ENCODE assay signal across 8 cellular contexts in genomic region chr1:7680791-7681165, GRCh38.
DNase-seq lines count a peak whose midpoint lies in the region; ATAC-seq, FAIRE-seq and TF ChIP-seq lines count a peak whose summit lies in the region.

No MANE protein-coding gene starts in this region.

- no peak overlapping the region for H2AK5ac ChIP-seq in mesenchymal stem cell (ENCODE audit: low read length, severe bottlenecking)

- TF ChIP-seq EP300 in upper lobe of left lung (IDR thresholded peaks at IDR 0.05) = no peak

- H3K27ac ChIP-seq in mesenchymal stem cell (ENCODE audit: low read length, poor library complexity, severe bottlenecking) (no peak overlapping the region), upper lobe of left lung (peak overlapping the region in 3 of 4 donors; percentile 65 to 74 (median 71))

- 8% methylated on average over 36 of the region's 37 CpGs for WGBS in mesenchymal stem cell
- 0 to 2% methylated on average over 1 to 32 of the region's 37 CpGs for WGBS in upper lobe of left lung, 2 donors

- H2BK5ac ChIP-seq in mesenchymal stem cell (ENCODE audit: low read depth, low read length, poor library complexity, severe bottlenecking) = no peak overlapping the region

- no peak overlapping the region for H2BK12ac ChIP-seq in mesenchymal stem cell (ENCODE audit: low read length in 2 of 2)

- H3K9me3 ChIP-seq in mesenchymal stem cell (ENCODE audit: control insufficient read depth, low read length) (no peaks in the 10 kb centered on the region), upper lobe of left lung (no peaks in the 10 kb centered on the region)

- DNase-seq in D341Med (ENCODE audit: low spot score) (peak; percentile 79), NCI-H2171 treated with DMSO at 0.1 percent for 48 hours (lab: John Stamatoyannopoulos, UW) (peak; percentile 63), dermis blood vessel endothelial cell (peak; percentile 14), mesenchymal stem cell (no peak), upper lobe of left lung (no peak), RPMI8226 (no peak), H54 (ENCODE audit: insufficient read length, low spot score) (no peak)

- H3K14ac ChIP-seq in mesenchymal stem cell (ENCODE audit: low read length in 2 of 2) = no peak overlapping the region

- TF ChIP-seq CTCF in upper lobe of left lung (IDR thresholded peaks at IDR 0.05) = no peak

- peak overlapping the region; percentile 67 for H3K9ac ChIP-seq in mesenchymal stem cell (ENCODE audit: low read length)

- peak overlapping the region; percentile 70 for H2BK15ac ChIP-seq in mesenchymal stem cell (ENCODE audit: low read depth, poor library complexity, severe bottlenecking)

- H4K91ac ChIP-seq in mesenchymal stem cell (ENCODE audit: low read length) = peak overlapping the region; percentile 78

- no peaks in the 10 kb centered on the region for H3K79me1 ChIP-seq in mesenchymal stem cell (replicated peaks; ENCODE audit: low read length, poor library complexity, severe bottlenecking)

- H3K27me3 ChIP-seq in mesenchymal stem cell (ENCODE audit: control insufficient read depth in 1 of 2, insufficient read depth in 1 of 2, low read length in 2 of 2) (peaks cover 35 to 56% of the 10 kb centered on the region in 2 experiments), upper lobe of left lung (no peaks in the 10 kb centered on the region)

- TF ChIP-seq POLR2A in upper lobe of left lung (IDR thresholded peaks at IDR 0.05) = no peak
- TF ChIP-seq POLR2A in H54 (IDR thresholded peaks at IDR 0.05; ENCODE audit: low read depth, low read length) = no peak

- peak overlapping the region; percentile 83 for H2AFZ ChIP-seq in mesenchymal stem cell (ENCODE audit: low read depth, low read length)

- H2BK120ac ChIP-seq in mesenchymal stem cell (ENCODE audit: low read depth, low read length) = peak overlapping the region; percentile 89

- H3K4me1 ChIP-seq in mesenchymal stem cell (ENCODE audit: control insufficient read depth, insufficient read depth, low read depth, low read length) (peaks cover 6% of the 10 kb centered on the region), upper lobe of left lung (peaks cover 12 to 25% (median 18%) of the 10 kb centered on the region in 4 donors)

- no peak overlapping the region for H3K23ac ChIP-seq in mesenchymal stem cell (ENCODE audit: low read length in 2 of 2)

- H3K4me3 ChIP-seq in mesenchymal stem cell (ENCODE audit: insufficient read depth in 1 of 2, low read depth in 1 of 2, low read length in 2 of 2) (peak overlapping the region; percentile 76 to 84), upper lobe of left lung (peak overlapping the region; percentile 80 to 97 (median 86))

- H3K36me3 ChIP-seq in mesenchymal stem cell (ENCODE audit: control insufficient read depth in 1 of 2, insufficient read depth in 2 of 2, low read depth in 1 of 2, low read length in 2 of 2) (no peaks in the 10 kb centered on the region), upper lobe of left lung (no peaks in the 10 kb centered on the region)

- peak overlapping the region; percentile 88 for H3K4me2 ChIP-seq in mesenchymal stem cell (ENCODE audit: low read length, poor library complexity, severe bottlenecking)

- FAIRE-seq in H54 (lab: Jason Lieb, UNC) = no peak

- peak overlapping the region in 1 of 2 experiments; percentile 81 for H3K18ac ChIP-seq in mesenchymal stem cell (ENCODE audit: low read depth in 1 of 2, low read length in 2 of 2)

- H4K8ac ChIP-seq in mesenchymal stem cell (ENCODE audit: low read length) = peak overlapping the region; percentile 99

- ATAC-seq in upper lobe of left lung (ENCODE audit: low FRiP score in 2 of 2) = no peak
- no peak for ATAC-seq in GM19035 (IDR thresholded peaks at IDR 0.05; ENCODE audit: unreplicated experiment)

- H3K4ac ChIP-seq in mesenchymal stem cell (ENCODE audit: low read depth in 1 of 2, low read length in 2 of 2) = peak overlapping the region; percentile 85 to 94

Comparison
In these comparisons a context has a peak if more than half of its experiments do, and no peak if none do; other contexts are left out.
1. DNase-seq: peak in D341Med (single experiment), NCI-H2171 treated with DMSO at 0.1 percent for 48 hours (single experiment) and dermis blood vessel endothelial cell (single experiment); none in mesenchymal stem cell (single experiment), upper lobe of left lung (0 of 2), RPMI8226 (single experiment) and H54 (single experiment).